ENCODE assay signal across 6 cellular contexts in the genomic region with DNA sequence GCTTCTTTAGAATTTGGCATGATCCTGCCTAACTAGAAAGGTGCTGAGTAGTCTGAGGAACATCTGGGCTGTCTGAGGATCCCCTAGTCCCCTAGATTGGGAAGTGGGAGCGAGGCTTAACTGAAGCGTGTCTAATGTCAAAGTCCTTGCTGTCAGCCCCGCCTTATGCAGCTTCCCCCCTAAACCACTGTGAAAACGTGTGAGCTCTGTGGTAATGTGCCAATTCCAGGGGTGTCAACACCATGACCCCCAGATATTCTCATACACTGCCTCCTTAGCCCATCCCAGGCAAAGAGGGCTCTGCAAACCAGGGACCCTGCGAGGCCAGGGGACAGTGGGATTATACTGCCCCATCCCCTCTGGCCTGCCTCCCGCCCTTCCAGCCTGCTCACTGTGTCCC. TPM values are rescaled to one million over a fixed set of nuclear protein-coding genes. Genes with fewer than 3 reads are reported as not detected.
"Had no signal": no experiment of that assay in that cellular context is flagged by ENCODE, and none has a peak within 500 bp of the region (broad histone marks: within the 10 kb centered on the region; RNA-seq: fewer than 3 reads in every experiment).

No MANE protein-coding gene starts in this region.

RNA-seq across cellular contexts. Expression of a gene that starts 21.1 kb away (rescaled TPM):
- total RNA-seq: OCI-LY7, PC-3, RPMI7951, SJSA1, SK-MEL-5 had no signal
- polyA plus RNA-seq: SK-N-SH had no signal
